Comparison of ENCODE assay signal across 11 cellular contexts in the genomic region with DNA sequence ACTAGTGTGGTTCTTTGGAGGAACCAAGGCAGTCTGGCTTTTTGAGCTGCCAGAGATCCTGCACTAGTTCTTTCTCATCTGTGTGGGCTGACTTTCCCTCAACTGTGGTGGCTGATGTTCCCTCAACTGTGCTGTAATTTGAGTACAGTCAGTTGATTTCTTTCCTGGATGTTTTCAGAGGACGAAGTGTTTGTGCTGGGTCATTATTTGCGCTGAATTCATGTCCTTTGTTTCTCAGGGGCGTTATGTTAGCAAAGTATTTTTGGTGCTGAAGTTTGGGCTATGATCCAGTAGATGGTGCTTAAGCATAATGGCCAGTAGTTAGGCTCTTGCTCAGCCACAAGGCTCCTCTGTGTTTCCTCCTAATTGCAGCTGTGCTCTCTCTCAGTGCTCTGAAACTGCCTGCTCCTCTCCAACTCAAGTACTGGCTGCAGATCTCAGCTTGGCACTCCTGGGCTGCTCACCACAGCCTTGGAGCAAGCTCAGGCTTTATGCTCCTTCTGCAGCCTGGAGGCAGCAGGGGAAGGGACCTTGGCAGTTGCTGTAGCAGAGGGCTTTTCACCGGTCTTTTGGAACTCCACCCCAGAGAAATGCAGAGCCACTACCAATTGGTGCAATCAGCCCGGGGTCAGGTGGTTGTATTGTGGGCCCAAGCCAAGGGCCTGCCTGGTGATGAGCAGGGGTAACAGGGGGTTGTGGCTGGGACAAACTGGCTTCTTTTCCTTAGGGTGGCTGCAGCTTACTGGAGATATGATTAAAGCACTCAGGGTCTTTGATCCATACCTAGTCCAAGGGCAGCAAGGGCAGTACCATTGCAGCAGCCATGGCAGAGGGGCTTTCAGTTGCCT. TPM values are rescaled to one million over a fixed set of nuclear protein-coding genes. Genes with fewer than 3 reads are reported as not detected.
A peak's percentile ranks its signal among the peaks of the same experiment; 100 is the strongest.
DNase-seq lines count a peak whose midpoint lies in the region; ATAC-seq and TF ChIP-seq lines count a peak whose summit lies in the region.
"Had no signal": no experiment of that assay in that cellular context is flagged by ENCODE, and none has a peak within 500 bp of the region (broad histone marks: within the 10 kb centered on the region; RNA-seq: fewer than 3 reads in every experiment).

No MANE protein-coding gene starts in this region.

- no peak overlapping the region for H2BK15ac ChIP-seq in mesendoderm (replicated peaks; ENCODE audit: low read depth)

- H3K4me2 ChIP-seq in mesendoderm (ENCODE audit: low read length): no peak overlapping the region
- H3K4me2 ChIP-seq: smooth muscle cell had no signal

- H3K4me1 ChIP-seq in mesendoderm (ENCODE audit: control insufficient read depth, low read depth, low read length): no peaks in the 10 kb centered on the region

- no peak for TF ChIP-seq CTCF in coronary artery (IDR thresholded peaks at IDR 0.05)

- H4K8ac ChIP-seq in mesendoderm (ENCODE audit: low read depth, low read length): no peak overlapping the region

- no peaks in the 10 kb centered on the region for H3K79me2 ChIP-seq in mesendoderm (ENCODE audit: control insufficient read depth, insufficient read depth, low read length)

- H3K4me3 ChIP-seq in coronary artery (peak overlapping the region; percentile 19), mesendoderm (ENCODE audit: low read length) (no peak overlapping the region)
- H3K4me3 ChIP-seq: smooth muscle cell had no signal

- H3K9ac ChIP-seq in mesendoderm (ENCODE audit: low read length): no peak overlapping the region

- H3K36me3 ChIP-seq in mesendoderm (ENCODE audit: control insufficient read depth, insufficient read depth, low read length): no peaks in the 10 kb centered on the region

- no peak overlapping the region for H2AK5ac ChIP-seq in mesendoderm (ENCODE audit: low read length)

- H4K5ac ChIP-seq in mesendoderm (ENCODE audit: low read length): no peak overlapping the region

- H3K27me3 ChIP-seq in mesendoderm (ENCODE audit: insufficient read depth, low read length, poor library complexity): no peaks in the 10 kb centered on the region

- no CpG with 5 or more reads among the region's 5 CpGs for WGBS in mesendoderm (ENCODE audit: extremely low coverage, insufficient coverage, low lambda C conversion rate)

- H2BK120ac ChIP-seq in mesendoderm (ENCODE audit: low read depth, low read length): no peak overlapping the region

- no peaks in the 10 kb centered on the region for H3K79me1 ChIP-seq in mesendoderm (ENCODE audit: low read length)

- no peak overlapping the region for H3K18ac ChIP-seq in mesendoderm (ENCODE audit: low read length)

- H3K56ac ChIP-seq in mesendoderm (ENCODE audit: low read length): no peak overlapping the region

- no peak overlapping the region for H3K4ac ChIP-seq in mesendoderm (ENCODE audit: low read depth, low read length)

- H2BK5ac ChIP-seq in mesendoderm (ENCODE audit: low read length): no peak overlapping the region

- H3K27ac ChIP-seq in coronary artery: peak overlapping the region; percentile 32 to 61
- no peak overlapping the region for H3K27ac ChIP-seq in mesendoderm (ENCODE audit: low read depth, low read length)

- DNase-seq in GM03348 (ENCODE audit: low spot score) (peak; percentile 11), LHCN-M2 (ENCODE audit: low read depth) (peak; percentile 64), coronary artery (ENCODE audit: low spot score) (no peak), mesendoderm (peak; percentile 38), HCEC 1CT (no peak), NCI-H1436 treated with DMSO at 0.1 percent for 48 hours (lab: John Stamatoyannopoulos, UW) (no peak), dermis blood vessel endothelial cell (no peak)
- DNase-seq: activated effector memory CD4-positive, alpha-beta T cell treated with Interleukin-2 at 50 U/mL for 16 hours; NCI-H345 had no signal

- no peak for ATAC-seq in HG02981 (IDR thresholded peaks at IDR 0.05; ENCODE audit: unreplicated experiment)

- H3K23ac ChIP-seq in mesendoderm (ENCODE audit: low read length): no peak overlapping the region

RNA-seq across cellular contexts. Expression of a gene that starts 27.9 kb away (rescaled TPM):
- total RNA-seq in LHCN-M2 (2014; rRNA removed): 0.13 and 0.17 TPM in 2 replicates
- 0.22 TPM for polyA plus RNA-seq in LHCN-M2 (2012)
- polyA plus RNA-seq in mesendoderm (2013, experiment 1 of 2): 5.7 TPM
- 5.0 TPM for polyA plus RNA-seq in mesendoderm (2013, experiment 2 of 2)
- total RNA-seq in dermis blood vessel endothelial cell: 0.14 and 1.5 TPM in 2 replicates

Comparison
In these comparisons a context has a peak if more than half of its experiments do, and no peak if none do; other contexts are left out.
1. DNase-seq: peak in GM03348 (single experiment), LHCN-M2 (single experiment) and mesendoderm (single experiment); none in coronary artery (single experiment), HCEC 1CT (single experiment), NCI-H1436 treated with DMSO at 0.1 percent for 48 hours (single experiment) and dermis blood vessel endothelial cell (single experiment).